ENCODE assay signal across 21 cellular contexts in the genomic region with DNA sequence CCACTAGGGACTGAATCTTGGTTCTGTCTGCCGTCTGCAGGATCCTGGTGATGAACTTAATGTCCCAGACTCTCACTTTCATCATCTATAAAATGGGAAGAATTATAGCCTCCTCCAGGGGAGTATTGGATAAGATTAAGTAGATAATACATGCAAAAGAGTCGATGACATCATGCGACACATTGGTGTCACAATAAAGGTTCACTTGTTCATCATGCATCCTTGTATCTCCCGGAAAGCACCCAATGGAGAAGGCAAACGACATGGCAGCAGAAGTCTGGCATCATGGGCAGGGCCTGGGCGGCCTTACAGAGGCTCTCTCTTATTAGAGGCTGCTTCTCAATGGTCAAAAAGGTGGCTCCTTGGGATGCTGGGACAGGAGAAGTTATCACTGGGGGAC. TPM values are rescaled to one million over a fixed set of nuclear protein-coding genes. Genes with fewer than 3 reads are reported as not detected.
DNase-seq lines count a peak whose midpoint lies in the region; ATAC-seq, FAIRE-seq and TF ChIP-seq lines count a peak whose summit lies in the region.
"Had no signal": no experiment of that assay in that cellular context is flagged by ENCODE, and none has a peak within 500 bp of the region (broad histone marks: within the 10 kb centered on the region; RNA-seq: fewer than 3 reads in every experiment).

No MANE protein-coding gene starts in this region.

- intact Hi-C loops in A673 (cut with micrococcal nuclease; ENCODE audit: unreplicated experiment) (loop anchor here (5.0 kb wide), 1 partner anchor 299 kb away; no protein-coding TSS in a partner anchor), K562 (cut with micrococcal nuclease) (no loop called here)

- no peaks in the 10 kb centered on the region for H3K36me3 ChIP-seq in A673 (ENCODE audit: insufficient read depth, low read length, poor library complexity, severe bottlenecking)
- H3K36me3 ChIP-seq in BLaER1 treated with 17β-estradiol and CSF1 and Interleukin-3, amounts not matched to agents 10 nM and 100 nM: no peaks in the 10 kb centered on the region
- H3K36me3 ChIP-seq in K562 (ENCODE audit: control insufficient read depth, insufficient read depth, low read length): no peaks in the 10 kb centered on the region

- H3K27ac ChIP-seq in A673 (ENCODE audit: low read depth, low read length, poor library complexity, severe bottlenecking) (no peak overlapping the region), K562 (ENCODE audit: extremely low read depth, low read depth, low read length) (no peak overlapping the region)
- peak overlapping the region in 5 of 11 experiments; percentile 20 to 62 (median 53); a peak in 6 of 22 replicates for H3K27ac ChIP-seq in BLaER1 treated with 17β-estradiol and CSF1 and Interleukin-3, amounts not matched to agents 10 nM and 100 nM
- H3K27ac ChIP-seq: A549 had no signal

- FAIRE-seq in K562 (lab: Jason Lieb, UNC): no peak
- FAIRE-seq: A549, D721Med, GM12891, GM18507 had no signal

- peak overlapping the region in 10 of 11 experiments; percentile 25 to 91 (median 79); a peak in 18 of 22 replicates for H3K4me2 ChIP-seq in BLaER1 treated with 17β-estradiol and CSF1 and Interleukin-3, amounts not matched to agents 10 nM and 100 nM
- no peak overlapping the region for H3K4me2 ChIP-seq in K562 (ENCODE audit: insufficient read depth, low read length)
- H3K4me2 ChIP-seq: A549 had no signal

- TF ChIP-seq EP300 in K562 (IDR thresholded peaks at IDR 0.05; ENCODE audit: low read length): no peak

- in situ Hi-C loops in K562 (cut with MboI): no loop called here

- CTCF ChIA-PET in A673 (lab: Charles Lee): interaction anchor here (1.5 to 2.8 kb wide), 2 partner anchors 79 to 207 kb away, joined by 4 to 19 read pairs; a partner anchor contains a TSS
- CTCF ChIA-PET in K562 (lab: Yijun Ruan, JAX; ENCODE audit: low intra/inter-chr PET ratio): no interaction called here

- H3K9me3 ChIP-seq in A673 (ENCODE audit: low read depth, low read length, poor library complexity, severe bottlenecking) (no peaks in the 10 kb centered on the region), K562 (replicated peaks; ENCODE audit: control insufficient read depth, insufficient read depth, low read depth, low read length) (no peaks in the 10 kb centered on the region)
- H3K9me3 ChIP-seq in BLaER1 treated with 17β-estradiol and CSF1 and Interleukin-3, amounts not matched to agents 10 nM and 100 nM (replicated peaks in 1 of 11): no peaks in the 10 kb centered on the region

- POLR2A ChIA-PET in A673 (lab: Charles Lee; ENCODE audit: low non-redundant PET): no interaction called here
- POLR2A ChIA-PET in K562 (lab: Yijun Ruan, JAX): interaction anchor here (1.8 kb wide), 1 partner anchor 112 kb away, joined by 4 read pairs; no protein-coding TSS in a partner anchor

- BruUV-seq in A673 (replicated peaks; lab: Mats Ljungman, UMichigan) (no TSS peak), K562 (replicated peaks; lab: Mats Ljungman, UMichigan) (no TSS peak)

- DNase-seq in A673 (ENCODE audit: low spot score): peak; percentile 10
- no peak for DNase-seq in K562 (ENCODE audit: extremely low read depth in 1 of 4, low spot score in 3 of 4)
- DNase-seq in hepatic stellate cell (ENCODE audit: low spot score): no peak
- DNase-seq in EL: no peak
- DNase-seq: 8988T; CD4-positive, alpha-beta T cell; CD8-positive, alpha-beta memory T cell; DMS 273 treated with DMSO at 0.1 percent for 48 hours; DMS79; GF-D8; GOT3; H7; HCEC 1CT had no signal

- 0 out of 22 replicates have a peak overlapping the region, but pooled peaks of 1 of the 11 experiments have one; percentile 39 for H3K9ac ChIP-seq in BLaER1 treated with 17β-estradiol and CSF1 and Interleukin-3, amounts not matched to agents 10 nM and 100 nM
- H3K9ac ChIP-seq in K562 (ENCODE audit: insufficient read depth in 1 of 2, low read depth in 2 of 2, low read length in 2 of 2): no peak overlapping the region

- no peak for ATAC-seq in K562
- no peak for ATAC-seq in HG03159 (IDR thresholded peaks at IDR 0.05; ENCODE audit: unreplicated experiment)

- H4K20me1 ChIP-seq in BLaER1 treated with 17β-estradiol and CSF1 and Interleukin-3, amounts not matched to agents 10 nM and 100 nM: no peaks in the 10 kb centered on the region; a peak in 1 of 22 replicates
- H4K20me1 ChIP-seq in K562 (replicated peaks; ENCODE audit: control insufficient read depth, insufficient read depth, low read length): peaks cover 5% of the 10 kb centered on the region

- H3K4me1 ChIP-seq in A673 (ENCODE audit: insufficient read depth, low read length, poor library complexity, severe bottlenecking): no peaks in the 10 kb centered on the region
- H3K4me1 ChIP-seq in BLaER1 treated with 17β-estradiol and CSF1 and Interleukin-3, amounts not matched to agents 10 nM and 100 nM: peaks cover 8 to 39% (median 31%) of the 10 kb centered on the region in 10 experiments
- no peaks in the 10 kb centered on the region for H3K4me1 ChIP-seq in K562 (replicated peaks in 1 of 2; ENCODE audit: control insufficient read depth in 2 of 2, insufficient read depth in 2 of 2, low read length in 2 of 2)

- H3K79me2 ChIP-seq in K562 (ENCODE audit: control insufficient read depth, insufficient read depth, low read length): no peaks in the 10 kb centered on the region

- H3K4me3 ChIP-seq in A673 (ENCODE audit: low read depth, low read length, poor library complexity, severe bottlenecking): no peak overlapping the region
- H3K4me3 ChIP-seq in BLaER1 treated with 17β-estradiol and CSF1 and Interleukin-3, amounts not matched to agents 10 nM and 100 nM: no peak overlapping the region
- H3K4me3 ChIP-seq in K562: no peak overlapping the region
- H3K4me3 ChIP-seq: A549 had no signal

- H3K27me3 ChIP-seq in A673 (replicated peaks; ENCODE audit: insufficient read depth, low read depth, low read length, poor library complexity) (peaks cover 52% of the 10 kb centered on the region), K562 (ENCODE audit: control insufficient read depth in 2 of 2, insufficient read depth in 2 of 2, low read length in 2 of 2) (peaks cover 4 to 20% of the 10 kb centered on the region in 2 experiments; a peak in 3 of 5 replicates)
- no peaks in the 10 kb centered on the region for H3K27me3 ChIP-seq in BLaER1 treated with 17β-estradiol and CSF1 and Interleukin-3, amounts not matched to agents 10 nM and 100 nM

- no peak overlapping the region for H2AFZ ChIP-seq in K562 (ENCODE audit: low read depth, low read length)

- WGBS in K562 (ENCODE audit: insufficient coverage, low coverage, missing lambda C conversion rate): 0% methylated on average over 6 of the region's 6 CpGs

- no peaks in the 10 kb centered on the region for H3K9me1 ChIP-seq in K562 (ENCODE audit: control insufficient read depth, insufficient read depth, low read length)

- TF ChIP-seq POLR2A in K562 (conservative IDR thresholded peaks at IDR 0.05): no peak

- TF ChIP-seq CTCF in A673 (conservative IDR thresholded peaks at IDR 0.05; ENCODE audit: low read depth, low read length): no peak
- no peak for TF ChIP-seq CTCF in K562 (IDR thresholded peaks at IDR 0.05 in 2 of 3, conservative IDR thresholded peaks at IDR 0.05 in 1 of 3; ENCODE audit: insufficient read depth in 2 of 3, low read depth in 1 of 3, low read length in 3 of 3)

- no peak for TF ChIP-seq RAD21 in K562 (CRISPR knock-in tag; conservative IDR thresholded peaks at IDR 0.05 in 1 of 2, IDR thresholded peaks at IDR 0.05 in 1 of 2)

TF ChIP-seq in K562, 482 proteins besides CTCF, POLR2A, EP300 and RAD21 (continues in another document):
- TF ChIP-seq PRPF4 (IDR thresholded peaks at IDR 0.05; ENCODE audit: insufficient read depth, low read depth, low read length, poor library complexity, severe bottlenecking): no peak

RNA-seq across cellular contexts. Expression of a gene that starts 35.1 kb away (rescaled TPM):
- total RNA-seq in A673 (2021) (not detected in 2 replicates), K562 (2014; rRNA removed) (not detected in 2 replicates), K562 (2014; rRNA removed; fragmentation: Illumina TruSeq; extraction: Trizol) (not detected in 2 replicates), K562 (2015; rRNA removed; fragmentation: Illumina TruSeq; extraction: Trizol) (not detected in 2 replicates), K562 (2021) (not detected in 2 replicates)
- not detected in 2 replicates for total RNA-seq in K562 (2011; cell fraction: chromatin; rRNA removed; ENCODE audit: low replicate concordance)
- not detected in 2 replicates for total RNA-seq in K562 (2011; cell fraction: nucleolus; rRNA removed)
- not detected in 2 replicates for total RNA-seq in K562 (2011; cell fraction: nucleoplasm; rRNA removed)
- polyA plus RNA-seq in K562 (2011; rRNA removed) (not detected in 2 replicates), K562 (2014; fragmentation: Illumina TruSeq; extraction: Trizol) (not detected in 2 replicates), K562 (2014; fragmentation: Nextera tagmentation; extraction: Ambion mirVana) (not detected), K562 (2014; rRNA removed) (not detected in 2 replicates)
- polyA plus RNA-seq in K562 (2011; cell fraction: cytosol; rRNA removed): not detected in 2 replicates
- not detected in 2 replicates for polyA plus RNA-seq in K562 (2011; cell fraction: nucleus; rRNA removed)
- polyA plus RNA-seq in K562 (2012): not detected in 2 replicates
- polyA minus RNA-seq in K562 (2011; rRNA and poly(A)+ RNA removed): not detected in 2 replicates
- not detected in 2 replicates for polyA minus RNA-seq in K562 (2011; cell fraction: cytosol; rRNA and poly(A)+ RNA removed)
- polyA minus RNA-seq in K562 (2011; cell fraction: nucleus; rRNA and poly(A)+ RNA removed): not detected in 2 replicates
- total RNA-seq: CD8-positive, alpha-beta memory T cell; G401 had no signal
- polyA plus RNA-seq: A549; BJ; CD8-positive, alpha-beta memory T cell had no signal

RNA-seq across cellular contexts. Expression of a gene that starts 54.1 kb away (rescaled TPM):
- total RNA-seq in A673 (2021) (not detected in 2 replicates), K562 (2014; rRNA removed) (not detected in 2 replicates), K562 (2014; rRNA removed; fragmentation: Illumina TruSeq; extraction: Trizol) (not detected in 2 replicates), K562 (2015; rRNA removed; fragmentation: Illumina TruSeq; extraction: Trizol) (not detected in 2 replicates), K562 (2021) (not detected in 2 replicates)
- not detected in 2 replicates for total RNA-seq in K562 (2011; cell fraction: chromatin; rRNA removed; ENCODE audit: low replicate concordance)
- not detected in 2 replicates for total RNA-seq in K562 (2011; cell fraction: nucleolus; rRNA removed)
- not detected in 2 replicates for total RNA-seq in K562 (2011; cell fraction: nucleoplasm; rRNA removed)
- polyA plus RNA-seq in K562 (2011; rRNA removed) (not detected in 2 replicates), K562 (2014; fragmentation: Illumina TruSeq; extraction: Trizol) (not detected in 2 replicates), K562 (2014; fragmentation: Nextera tagmentation; extraction: Ambion mirVana) (not detected), K562 (2014; rRNA removed) (not detected in 2 replicates)
- not detected in 2 replicates for polyA plus RNA-seq in K562 (2011; cell fraction: cytosol; rRNA removed)
- polyA plus RNA-seq in K562 (2011; cell fraction: nucleus; rRNA removed): not detected in 2 replicates
- not detected in 2 replicates for polyA plus RNA-seq in K562 (2012)
- polyA minus RNA-seq in K562 (2011; rRNA and poly(A)+ RNA removed): not detected in 2 replicates
- not detected in 2 replicates for polyA minus RNA-seq in K562 (2011; cell fraction: cytosol; rRNA and poly(A)+ RNA removed)
- not detected in 2 replicates for polyA minus RNA-seq in K562 (2011; cell fraction: nucleus; rRNA and poly(A)+ RNA removed)
- total RNA-seq: CD8-positive, alpha-beta memory T cell; G401; H7 had no signal
- polyA plus RNA-seq: A549; BJ; CD8-positive, alpha-beta memory T cell had no signal
